In the genomic region with DNA sequence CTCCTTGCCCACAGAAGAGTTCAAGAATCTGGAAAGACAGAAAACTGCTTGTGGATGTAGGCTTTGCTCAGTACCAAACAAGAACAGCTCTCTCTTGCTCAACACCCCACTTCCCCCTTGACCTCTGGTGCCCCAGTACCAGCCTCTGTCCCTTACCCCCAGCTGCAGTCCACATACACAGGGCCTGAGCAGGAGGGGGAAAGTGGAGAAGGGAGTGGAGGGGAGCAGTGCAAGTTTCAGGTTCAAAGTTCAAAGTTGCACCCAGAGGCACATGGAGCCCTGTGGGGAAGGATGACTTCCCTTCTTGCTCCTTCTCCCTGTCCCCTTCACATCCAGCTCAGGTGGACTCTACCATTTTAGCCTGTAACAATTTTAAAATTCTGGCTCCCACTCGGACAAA, we compare ENCODE assay signal across 1 cellular context.
TF ChIP-seq lines count a peak whose summit lies in the region.

No MANE protein-coding gene starts in this region.

TF ChIP-seq in HepG2, 621 proteins besides CTCF, POLR2A, EP300 and RAD21 (continued from another document and continues in another):
- TF ChIP-seq, protein P1, sequence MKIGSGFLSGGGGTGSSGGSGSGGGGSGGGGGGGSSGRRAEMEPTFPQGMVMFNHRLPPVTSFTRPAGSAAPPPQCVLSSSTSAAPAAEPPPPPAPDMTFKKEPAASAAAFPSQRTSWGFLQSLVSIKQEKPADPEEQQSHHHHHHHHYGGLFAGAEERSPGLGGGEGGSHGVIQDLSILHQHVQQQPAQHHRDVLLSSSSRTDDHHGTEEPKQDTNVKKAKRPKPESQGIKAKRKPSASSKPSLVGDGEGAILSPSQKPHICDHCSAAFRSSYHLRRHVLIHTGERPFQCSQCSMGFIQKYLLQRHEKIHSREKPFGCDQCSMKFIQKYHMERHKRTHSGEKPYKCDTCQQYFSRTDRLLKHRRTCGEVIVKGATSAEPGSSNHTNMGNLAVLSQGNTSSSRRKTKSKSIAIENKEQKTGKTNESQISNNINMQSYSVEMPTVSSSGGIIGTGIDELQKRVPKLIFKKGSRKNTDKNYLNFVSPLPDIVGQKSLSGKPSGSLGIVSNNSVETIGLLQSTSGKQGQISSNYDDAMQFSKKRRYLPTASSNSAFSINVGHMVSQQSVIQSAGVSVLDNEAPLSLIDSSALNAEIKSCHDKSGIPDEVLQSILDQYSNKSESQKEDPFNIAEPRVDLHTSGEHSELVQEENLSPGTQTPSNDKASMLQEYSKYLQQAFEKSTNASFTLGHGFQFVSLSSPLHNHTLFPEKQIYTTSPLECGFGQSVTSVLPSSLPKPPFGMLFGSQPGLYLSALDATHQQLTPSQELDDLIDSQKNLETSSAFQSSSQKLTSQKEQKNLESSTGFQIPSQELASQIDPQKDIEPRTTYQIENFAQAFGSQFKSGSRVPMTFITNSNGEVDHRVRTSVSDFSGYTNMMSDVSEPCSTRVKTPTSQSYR (CRISPR knock-in tag; IDR thresholded peaks at IDR 0.05; ENCODE audit: borderline replicate concordance), result peak; percentile 43; the same call in 1 of the 2 replicates
- TF ChIP-seq ZNF616 (CRISPR knock-in tag; IDR thresholded peaks at IDR 0.05; ENCODE audit: low read depth), result no peak
- peak; percentile 37 for TF ChIP-seq SPEN (CRISPR knock-in tag; IDR thresholded peaks at IDR 0.05; ENCODE audit: low read depth)
- TF ChIP-seq MAX (IDR thresholded peaks at IDR 0.05), result peak; percentile 74
- TF ChIP-seq ZNF792 (CRISPR knock-in tag; IDR thresholded peaks at IDR 0.05), result no peak
- no peak for TF ChIP-seq GTF2F1 (IDR thresholded peaks at IDR 0.05; ENCODE audit: low read length)
- TF ChIP-seq ZBTB42 (CRISPR knock-in tag; IDR thresholded peaks at IDR 0.05), result no peak
- TF ChIP-seq GATAD1 (CRISPR knock-in tag; IDR thresholded peaks at IDR 0.05), result 0 out of 2 replicates have a peak, but pooled peaks have one; percentile 21
- no peak for TF ChIP-seq NBN (conservative IDR thresholded peaks at IDR 0.05)
- TF ChIP-seq TCF7 (IDR thresholded peaks at IDR 0.05; ENCODE audit: low read depth), result no peak
- no peak for TF ChIP-seq AHDC1 (CRISPR knock-in tag; IDR thresholded peaks at IDR 0.05; ENCODE audit: borderline replicate concordance)
- no peak for TF ChIP-seq YY1 (IDR thresholded peaks at IDR 0.05; ENCODE audit: insufficient read depth, insufficient replicate concordance, low read depth, low read length)
- TF ChIP-seq NFYC (CRISPR knock-in tag; IDR thresholded peaks at IDR 0.05), result no peak
- TF ChIP-seq ZBTB8A (CRISPR knock-in tag; IDR thresholded peaks at IDR 0.05; ENCODE audit: borderline replicate concordance, low read depth), result no peak
- no peak for TF ChIP-seq ZNF383 (CRISPR knock-in tag; IDR thresholded peaks at IDR 0.05; ENCODE audit: borderline replicate concordance)
- no peak for TF ChIP-seq ZBTB25 (CRISPR knock-in tag; IDR thresholded peaks at IDR 0.05)
- TF ChIP-seq CBX5 (CRISPR knock-in tag; IDR thresholded peaks at IDR 0.05; ENCODE audit: borderline replicate concordance), result no peak
- TF ChIP-seq ZNF644 (CRISPR knock-in tag; IDR thresholded peaks at IDR 0.05; ENCODE audit: low read depth), result peak; percentile 65
- TF ChIP-seq RAD51 (IDR thresholded peaks at IDR 0.05; ENCODE audit: borderline replicate concordance), result no peak
- no peak for TF ChIP-seq ZNF713 (CRISPR knock-in tag; IDR thresholded peaks at IDR 0.05)
- no peak for TF ChIP-seq SCMH1 (CRISPR knock-in tag; IDR thresholded peaks at IDR 0.05; ENCODE audit: borderline replicate concordance)
- TF ChIP-seq ZNF563 (CRISPR knock-in tag; IDR thresholded peaks at IDR 0.05), result no peak
- TF ChIP-seq PBX2 (CRISPR knock-in tag; IDR thresholded peaks at IDR 0.05), result no peak
- TF ChIP-seq, protein P2, sequence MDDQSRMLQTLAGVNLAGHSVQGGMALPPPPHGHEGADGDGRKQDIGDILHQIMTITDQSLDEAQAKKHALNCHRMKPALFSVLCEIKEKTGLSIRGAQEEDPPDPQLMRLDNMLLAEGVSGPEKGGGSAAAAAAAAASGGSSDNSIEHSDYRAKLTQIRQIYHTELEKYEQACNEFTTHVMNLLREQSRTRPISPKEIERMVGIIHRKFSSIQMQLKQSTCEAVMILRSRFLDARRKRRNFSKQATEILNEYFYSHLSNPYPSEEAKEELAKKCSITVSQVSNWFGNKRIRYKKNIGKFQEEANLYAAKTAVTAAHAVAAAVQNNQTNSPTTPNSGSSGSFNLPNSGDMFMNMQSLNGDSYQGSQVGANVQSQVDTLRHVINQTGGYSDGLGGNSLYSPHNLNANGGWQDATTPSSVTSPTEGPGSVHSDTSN (CRISPR knock-in tag; IDR thresholded peaks at IDR 0.05; ENCODE audit: borderline replicate concordance), result no peak
- no peak for TF ChIP-seq CCDC6 (CRISPR knock-in tag; IDR thresholded peaks at IDR 0.05)
- TF ChIP-seq HNRNPK (IDR thresholded peaks at IDR 0.05; ENCODE audit: low read depth, low read length, poor library complexity, severe bottlenecking), result no peak
- TF ChIP-seq ZNF205 (CRISPR knock-in tag; IDR thresholded peaks at IDR 0.05), result no peak
- no peak for TF ChIP-seq PRDM4 (CRISPR knock-in tag; IDR thresholded peaks at IDR 0.05; ENCODE audit: borderline replicate concordance)
- no peak for TF ChIP-seq ZBTB33 (CRISPR knock-in tag; IDR thresholded peaks at IDR 0.05)
- no peak for TF ChIP-seq CBFB (CRISPR knock-in tag; IDR thresholded peaks at IDR 0.05)
- no peak for TF ChIP-seq NR3C1 (CRISPR knock-in tag; IDR thresholded peaks at IDR 0.05)
- no peak for TF ChIP-seq ZNF768 (CRISPR knock-in tag; IDR thresholded peaks at IDR 0.05)
- no peak for TF ChIP-seq HMGXB4 (CRISPR knock-in tag; IDR thresholded peaks at IDR 0.05; ENCODE audit: borderline replicate concordance in 1 of 2, low read depth in 1 of 2)
- TF ChIP-seq ZNF484 (CRISPR knock-in tag; IDR thresholded peaks at IDR 0.05; ENCODE audit: borderline replicate concordance, low read depth), result peak; percentile 93; the same call in 1 of the 2 replicates
